8 cellular contexts compared by ENCODE assay signal in the genomic region with DNA sequence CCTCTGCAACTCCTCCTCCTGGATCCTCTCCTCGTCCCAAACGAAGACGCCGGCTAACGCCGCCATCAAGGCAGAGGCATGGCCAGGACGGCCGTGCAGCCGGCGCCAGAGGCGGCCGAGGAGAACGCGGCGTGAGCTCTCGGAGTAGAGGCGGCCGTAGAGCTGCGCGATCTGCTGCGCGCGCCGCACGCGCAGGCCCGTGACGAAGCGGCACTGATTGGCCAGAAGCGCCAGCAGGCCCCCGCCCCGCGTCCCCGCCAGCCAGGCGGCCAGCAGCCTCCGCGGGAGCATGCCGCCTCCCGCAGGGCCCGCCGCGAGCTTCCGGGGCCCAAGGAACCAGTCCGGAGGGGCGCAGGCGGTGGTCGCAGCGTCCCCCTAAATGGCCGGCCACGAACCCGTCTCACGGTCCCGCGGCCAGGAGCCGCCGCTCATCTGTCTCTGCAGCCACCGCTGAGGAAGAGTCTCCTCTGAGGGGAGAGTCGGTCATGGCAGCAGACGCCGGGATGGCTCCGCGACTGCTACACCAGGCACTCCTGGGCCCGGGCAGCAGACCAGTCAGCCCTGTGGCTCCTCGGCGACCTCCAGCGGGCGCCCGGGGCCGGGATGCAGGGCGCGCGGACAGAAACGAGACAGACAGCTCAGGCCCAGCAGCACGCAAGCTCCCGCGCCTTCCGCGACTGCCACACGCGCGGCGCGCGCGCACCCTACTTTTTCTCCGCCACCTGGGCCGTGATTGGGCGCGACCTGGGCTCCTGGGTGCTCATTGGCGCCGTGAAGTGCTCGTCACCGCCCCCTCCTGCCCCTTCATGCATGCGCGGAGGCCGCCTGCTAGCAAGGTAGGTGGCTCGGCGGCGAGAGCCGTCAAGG. TPM values are rescaled to one million over a fixed set of nuclear protein-coding genes. Genes with fewer than 3 reads are reported as not detected.
DNase-seq lines count a peak whose midpoint lies in the region; ATAC-seq and TF ChIP-seq lines count a peak whose summit lies in the region.

A gene with protein sequence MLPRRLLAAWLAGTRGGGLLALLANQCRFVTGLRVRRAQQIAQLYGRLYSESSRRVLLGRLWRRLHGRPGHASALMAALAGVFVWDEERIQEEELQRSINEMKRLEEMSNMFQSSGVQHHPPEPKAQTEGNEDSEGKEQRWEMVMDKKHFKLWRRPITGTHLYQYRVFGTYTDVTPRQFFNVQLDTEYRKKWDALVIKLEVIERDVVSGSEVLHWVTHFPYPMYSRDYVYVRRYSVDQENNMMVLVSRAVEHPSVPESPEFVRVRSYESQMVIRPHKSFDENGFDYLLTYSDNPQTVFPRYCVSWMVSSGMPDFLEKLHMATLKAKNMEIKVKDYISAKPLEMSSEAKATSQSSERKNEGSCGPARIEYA (minus strand): TSS at position 684 of the 867 bp plus-strand sequence. CDS start 393 bp downstream, at position 291.

- H3K27me3 ChIP-seq in mucosa of stomach (ENCODE audit: control insufficient read depth, insufficient read depth, low read length): no peaks in the 10 kb centered on the region

- H3K36me3 ChIP-seq in mucosa of stomach (ENCODE audit: control insufficient read depth, insufficient read depth, low read length): no peaks in the 10 kb centered on the region

- in situ Hi-C loops in KBM-7 (cut with MboI; ENCODE audit: low pct_unique_long_range_greater_than_20kb, low sequenced_read_pairs): no loop called here

- peak; percentile 100 for DNase-seq in DMS53 (lab: John Stamatoyannopoulos, UW)
- DNase-seq in KBM-7: peak; percentile 99
- peak; percentile 99 for DNase-seq in activated T-cell treated with anti-CD3 and anti-CD28 coated beads, Interleukin-2, amount 50 U/mL, for 24 hours
- DNase-seq in erythroblast (lab: John Stamatoyannopoulos, UW): peak; percentile 99
- DNase-seq in stimulated activated CD8-positive, alpha-beta memory T cell treated with anti-CD3 and anti-CD28 coated beads, Interleukin-7, amount 100 ng/mL, for 1 hour (ENCODE audit: low read depth in 2 of 2): peak; percentile 92

- H3K4me1 Mint-ChIP-seq in activated T-cell treated with anti-CD3 and anti-CD28 coated beads, Interleukin-2, amount 50 U/mL, for 24 hours (ENCODE audit: low read depth): peaks cover 52% of the 10 kb centered on the region

- H3K27ac Mint-ChIP-seq in activated T-cell treated with anti-CD3 and anti-CD28 coated beads, Interleukin-2, amount 50 U/mL, for 24 hours: peak within 1 kb of the TSS; percentile 93

- H3K9me3 ChIP-seq in mucosa of stomach (ENCODE audit: control insufficient read depth, low read length): no peaks in the 10 kb centered on the region

- H3K27me3 Mint-ChIP-seq in activated T-cell treated with anti-CD3 and anti-CD28 coated beads, Interleukin-2, amount 50 U/mL, for 24 hours: no peaks in the 10 kb centered on the region

- H3K9me3 Mint-ChIP-seq in activated T-cell treated with anti-CD3 and anti-CD28 coated beads, Interleukin-2, amount 50 U/mL, for 24 hours: no peaks in the 10 kb centered on the region

- H3K4me1 ChIP-seq in mucosa of stomach (ENCODE audit: control insufficient read depth, insufficient read depth, low read length): peaks cover 37% of the 10 kb centered on the region

- H3K36me3 Mint-ChIP-seq in activated T-cell treated with anti-CD3 and anti-CD28 coated beads, Interleukin-2, amount 50 U/mL, for 24 hours (ENCODE audit: low read depth): peaks cover 58% of the 10 kb centered on the region

- peak; percentile 97 for TF ChIP-seq POLR2A in erythroblast (IDR thresholded peaks at IDR 0.05; ENCODE audit: low read length)

- H3K4me3 Mint-ChIP-seq in activated T-cell treated with anti-CD3 and anti-CD28 coated beads, Interleukin-2, amount 50 U/mL, for 24 hours: peak within 1 kb of the TSS; percentile 91

- peak within 1 kb of the TSS; percentile 39 for H3K4me3 ChIP-seq in mucosa of stomach (ENCODE audit: low read length)

- peak; percentile 85 for ATAC-seq in GM21619 (IDR thresholded peaks at IDR 0.05; ENCODE audit: unreplicated experiment)

- peak within 1 kb of the TSS; percentile 76 for H3K9ac ChIP-seq in mucosa of stomach (ENCODE audit: low read length)

TF ChIP-seq in PFSK-1, 5 proteins besides CTCF, POLR2A, EP300 and RAD21:
- TF ChIP-seq, protein P1, sequence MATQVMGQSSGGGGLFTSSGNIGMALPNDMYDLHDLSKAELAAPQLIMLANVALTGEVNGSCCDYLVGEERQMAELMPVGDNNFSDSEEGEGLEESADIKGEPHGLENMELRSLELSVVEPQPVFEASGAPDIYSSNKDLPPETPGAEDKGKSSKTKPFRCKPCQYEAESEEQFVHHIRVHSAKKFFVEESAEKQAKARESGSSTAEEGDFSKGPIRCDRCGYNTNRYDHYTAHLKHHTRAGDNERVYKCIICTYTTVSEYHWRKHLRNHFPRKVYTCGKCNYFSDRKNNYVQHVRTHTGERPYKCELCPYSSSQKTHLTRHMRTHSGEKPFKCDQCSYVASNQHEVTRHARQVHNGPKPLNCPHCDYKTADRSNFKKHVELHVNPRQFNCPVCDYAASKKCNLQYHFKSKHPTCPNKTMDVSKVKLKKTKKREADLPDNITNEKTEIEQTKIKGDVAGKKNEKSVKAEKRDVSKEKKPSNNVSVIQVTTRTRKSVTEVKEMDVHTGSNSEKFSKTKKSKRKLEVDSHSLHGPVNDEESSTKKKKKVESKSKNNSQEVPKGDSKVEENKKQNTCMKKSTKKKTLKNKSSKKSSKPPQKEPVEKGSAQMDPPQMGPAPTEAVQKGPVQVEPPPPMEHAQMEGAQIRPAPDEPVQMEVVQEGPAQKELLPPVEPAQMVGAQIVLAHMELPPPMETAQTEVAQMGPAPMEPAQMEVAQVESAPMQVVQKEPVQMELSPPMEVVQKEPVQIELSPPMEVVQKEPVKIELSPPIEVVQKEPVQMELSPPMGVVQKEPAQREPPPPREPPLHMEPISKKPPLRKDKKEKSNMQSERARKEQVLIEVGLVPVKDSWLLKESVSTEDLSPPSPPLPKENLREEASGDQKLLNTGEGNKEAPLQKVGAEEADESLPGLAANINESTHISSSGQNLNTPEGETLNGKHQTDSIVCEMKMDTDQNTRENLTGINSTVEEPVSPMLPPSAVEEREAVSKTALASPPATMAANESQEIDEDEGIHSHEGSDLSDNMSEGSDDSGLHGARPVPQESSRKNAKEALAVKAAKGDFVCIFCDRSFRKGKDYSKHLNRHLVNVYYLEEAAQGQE (IDR thresholded peaks at IDR 0.05; ENCODE audit: insufficient read depth in 1 of 2, low read depth in 2 of 2, low read length in 2 of 2): peak in 1 of 2 experiments; percentile 7; a peak in 1 of 4 replicates
- peak; percentile 90 for TF ChIP-seq POLR2AphosphoS5 (IDR thresholded peaks at IDR 0.05; ENCODE audit: low read depth, low read length)
- TF ChIP-seq SIN3A (IDR thresholded peaks at IDR 0.05; ENCODE audit: borderline replicate concordance, insufficient read depth, low read length): no peak
- TF ChIP-seq TAF1 (IDR thresholded peaks at IDR 0.05; ENCODE audit: borderline replicate concordance, insufficient read depth, low read length): peak; percentile 81; the same call in 1 of the 2 replicates
- peak; percentile 39 for TF ChIP-seq FOXP2 (optimal IDR thresholded peaks at IDR 0.05; ENCODE audit: borderline replicate concordance, extremely low read depth, extremely low read length, insufficient read depth)

RNA-seq across cellular contexts. Expression of the gene that starts here (rescaled TPM):
- 80.4 TPM for polyA plus RNA-seq in PFSK-1 (2012; ENCODE audit: insufficient read length, low read depth)

Comparison
In these comparisons a context has a peak if more than half of its experiments do, and no peak if none do; other contexts are left out.
1. Peak in every context shown above with its lines: DNase-seq, ATAC-seq and H3K4me3 ChIP-seq.